19 cellular contexts compared by ENCODE assay signal in the genomic region with DNA sequence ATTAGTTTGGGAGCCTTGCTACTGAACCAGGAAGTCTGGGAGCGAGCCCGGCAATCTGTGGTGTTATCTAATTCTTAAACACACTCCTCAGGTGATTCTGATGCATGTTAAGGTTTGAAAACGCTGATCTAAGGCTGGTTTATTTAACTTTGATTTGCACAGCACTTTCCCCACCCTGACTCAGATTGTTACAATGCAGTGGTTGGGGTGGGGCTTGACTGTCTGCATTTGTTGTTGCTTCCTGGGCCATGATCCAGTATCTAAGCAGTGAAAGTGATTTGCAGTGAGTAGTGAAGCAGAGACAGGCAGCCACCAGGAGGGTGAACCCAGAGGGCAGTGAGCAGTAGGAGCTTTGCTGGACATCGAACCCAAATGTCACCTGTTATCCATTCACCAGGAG.
DNase-seq lines count a peak whose midpoint lies in the region; ATAC-seq and TF ChIP-seq lines count a peak whose summit lies in the region.
"Had no signal": no experiment of that assay in that cellular context is flagged by ENCODE, and none has a peak within 500 bp of the region (broad histone marks: within the 10 kb centered on the region; RNA-seq: fewer than 3 reads in every experiment).

No MANE protein-coding gene starts in this region.

- H3K27ac Mint-ChIP-seq in neural progenitor cell: no peak overlapping the region
- H3K27ac Mint-ChIP-seq: activated CD8-positive, alpha-beta T cell treated with anti-CD3 and anti-CD28 coated beads for 36 hours; activated T-helper 17 cell treated with anti-CD3 and anti-CD28 coated beads, Interleukin-2, amount 50 U/mL, for 72 hours had no signal

- H3K27me3 Mint-ChIP-seq in neural progenitor cell (ENCODE audit: insufficient read depth, low read depth): peaks cover 6% of the 10 kb centered on the region

- H3K9me2 ChIP-seq in PC-3 (replicated peaks; ENCODE audit: low read length): no peaks in the 10 kb centered on the region

- CTCF ChIA-PET in PC-3 (lab: Charles Lee): no interaction called here

- ATAC-seq in PC-3: peak; percentile 68
- ATAC-seq in esophagus mucosa: peak; percentile 89
- ATAC-seq in HG02870 (IDR thresholded peaks at IDR 0.05; ENCODE audit: unreplicated experiment): no peak
- ATAC-seq: activated CD8-positive, alpha-beta T cell treated with anti-CD3 and anti-CD28 coated beads for 36 hours; activated T-helper 17 cell treated with anti-CD3 and anti-CD28 coated beads, Interleukin-2, amount 50 U/mL, for 72 hours; HCT116 had no signal

- H4K20me1 ChIP-seq in PC-3 (ENCODE audit: low read length) (no peaks in the 10 kb centered on the region), neural progenitor cell (ENCODE audit: low read depth) (no peaks in the 10 kb centered on the region)

- in situ Hi-C loops in Caki2 (cut with HindIII; ENCODE audit: low pct_unique_long_range_greater_than_20kb, low sequenced_read_pairs): no loop called here

- H3K4me3 Mint-ChIP-seq in neural progenitor cell: no peak overlapping the region
- H3K4me3 Mint-ChIP-seq: activated CD8-positive, alpha-beta T cell treated with anti-CD3 and anti-CD28 coated beads for 36 hours; activated T-helper 17 cell treated with anti-CD3 and anti-CD28 coated beads, Interleukin-2, amount 50 U/mL, for 72 hours had no signal

- H3K36me3 ChIP-seq in PC-3 (ENCODE audit: low read depth, low read length) (no peaks in the 10 kb centered on the region), neural progenitor cell (no peaks in the 10 kb centered on the region)
- H3K36me3 ChIP-seq: lower lobe of right lung, spleen had no signal

- H3K79me2 ChIP-seq in PC-3 (ENCODE audit: low read length): no peaks in the 10 kb centered on the region
- H3K79me2 ChIP-seq in neural progenitor cell (ENCODE audit: low read depth): no peaks in the 10 kb centered on the region

- no peak overlapping the region for H3K27ac ChIP-seq in PC-3 (ENCODE audit: low read length)
- no peak overlapping the region for H3K27ac ChIP-seq in neural progenitor cell
- H3K27ac ChIP-seq: lower lobe of right lung, spleen, testis had no signal

- POLR2A ChIA-PET in PC-3 (lab: Charles Lee; ENCODE audit: unreplicated experiment): no interaction called here

- no peak for TF ChIP-seq CTCF in PC-3 (conservative IDR thresholded peaks at IDR 0.05; ENCODE audit: low read depth, low read length)
- no peak for TF ChIP-seq CTCF in neural progenitor cell (IDR thresholded peaks at IDR 0.05)

- H3K9me3 ChIP-seq in PC-3 (ENCODE audit: low read length) (no peaks in the 10 kb centered on the region), neural progenitor cell (ENCODE audit: low read depth) (no peaks in the 10 kb centered on the region)
- H3K9me3 ChIP-seq: lower lobe of right lung, spleen, testis had no signal

- H3K9ac ChIP-seq in PC-3 (ENCODE audit: low read length) (no peak overlapping the region), neural progenitor cell (no peak overlapping the region)

- intact Hi-C loops in PC-3 (cut with micrococcal nuclease): no loop called here

- H3K4me2 ChIP-seq in PC-3 (ENCODE audit: low read length): no peak overlapping the region
- no peak overlapping the region for H3K4me2 ChIP-seq in neural progenitor cell

- no peak overlapping the region for H2AFZ ChIP-seq in PC-3 (ENCODE audit: low read length)
- H2AFZ ChIP-seq in neural progenitor cell (replicated peaks): no peak overlapping the region

- H3F3A ChIP-seq in PC-3 (ENCODE audit: low read length, unreplicated experiment): no peaks in the 10 kb centered on the region
- H3F3A ChIP-seq in neural progenitor cell (ENCODE audit: low read depth): peaks cover under 1% of the 10 kb centered on the region

- peaks cover 22% of the 10 kb centered on the region for H3K9me3 Mint-ChIP-seq in neural progenitor cell
- H3K9me3 Mint-ChIP-seq: activated CD8-positive, alpha-beta T cell treated with anti-CD3 and anti-CD28 coated beads for 36 hours; activated T-helper 17 cell treated with anti-CD3 and anti-CD28 coated beads, Interleukin-2, amount 50 U/mL, for 72 hours had no signal

- H3K27me3 ChIP-seq in PC-3 (ENCODE audit: low read length) (peaks cover 13% of the 10 kb centered on the region), neural progenitor cell (no peaks in the 10 kb centered on the region)
- H3K27me3 ChIP-seq: spleen, testis had no signal

- H3K4me3 ChIP-seq in PC-3 (ENCODE audit: low read length) (no peak overlapping the region), neural progenitor cell (no peak overlapping the region)
- H3K4me3 ChIP-seq: lower lobe of right lung, spleen, testis had no signal

- DNase-seq in Caki2 (ENCODE audit: low read depth) (peak; percentile 85), PC-3 (peak; percentile 27), myocyte (ENCODE audit: low read depth) (peak; percentile 25), epidermal melanocyte (ENCODE audit: insufficient read length, low spot score) (no peak), KG1 (lab: John Stamatoyannopoulos, UW) (no peak), neural progenitor cell (ENCODE audit: low spot score) (no peak)
- DNase-seq: activated CD8-positive, alpha-beta T cell treated with anti-CD3 and anti-CD28 coated beads for 36 hours; aorta; DMS153; effector CD4-positive, alpha-beta T cell; lower lobe of right lung; NCI-H2081 treated with DMSO at 0.1 percent for 48 hours; NCI-H82; spleen; testis had no signal

- BruUV-seq in PC-3 (replicated peaks; lab: Mats Ljungman, UMichigan): no TSS peak

- H3K4me1 ChIP-seq in PC-3 (ENCODE audit: insufficient read depth, low read length) (no peaks in the 10 kb centered on the region), neural progenitor cell (peaks cover 6% of the 10 kb centered on the region)
- H3K4me1 ChIP-seq: lower lobe of right lung, spleen, testis had no signal

- H3K36me3 Mint-ChIP-seq in neural progenitor cell: peaks cover 4% of the 10 kb centered on the region

- H3K4me1 Mint-ChIP-seq in neural progenitor cell: peaks cover 3% of the 10 kb centered on the region
- H3K4me1 Mint-ChIP-seq: activated T-helper 17 cell treated with anti-CD3 and anti-CD28 coated beads, Interleukin-2, amount 50 U/mL, for 72 hours had no signal

Comparison
In these comparisons a context has a peak if more than half of its experiments do, and no peak if none do; other contexts are left out.
1. DNase-seq: peak in Caki2 (single experiment), PC-3 (single experiment) and myocyte (single experiment); none in epidermal melanocyte (single experiment), KG1 (single experiment) and neural progenitor cell (single experiment).